10 cellular contexts compared by ENCODE assay signal in genomic region chr2:39099820-39100728, GRCh38. TPM values are rescaled to one million over a fixed set of nuclear protein-coding genes. Genes with fewer than 3 reads are reported as not detected.
DNase-seq lines count a peak whose midpoint lies in the region; ATAC-seq, FAIRE-seq and TF ChIP-seq lines count a peak whose summit lies in the region.
"Had no signal": no experiment of that assay in that cellular context is flagged by ENCODE, and none has a peak within 500 bp of the region (broad histone marks: within the 10 kb centered on the region; RNA-seq: fewer than 3 reads in every experiment).

No MANE protein-coding gene starts in this region.

- H3K4me3 ChIP-seq in A549 (no peak overlapping the region), esophagus muscularis mucosa (no peak overlapping the region)
- H3K4me3 ChIP-seq: upper lobe of right lung had no signal

- DNase-seq in A549 (ENCODE audit: low read depth in 1 of 2, low spot score in 1 of 2) (no peak), WTC11 (ENCODE audit: low spot score) (no peak), erythroblast (lab: John Stamatoyannopoulos, UW) (no peak), Ammon's horn (ENCODE audit: low spot score) (no peak), esophagus muscularis mucosa (ENCODE audit: extremely low spot score) (no peak)
- DNase-seq: caudate nucleus, upper lobe of right lung had no signal

- no peak; a peak in 1 of 6 replicates for ATAC-seq in A549
- peak; percentile 69 for ATAC-seq in GM19023 (IDR thresholded peaks at IDR 0.05; ENCODE audit: unreplicated experiment)
- peak; percentile 53 for ATAC-seq in HG03139 (IDR thresholded peaks at IDR 0.05; ENCODE audit: unreplicated experiment)
- ATAC-seq in WTC11: no peak
- ATAC-seq: upper lobe of right lung had no signal

- H3K9me3 ChIP-seq in A549 (no peaks in the 10 kb centered on the region), esophagus muscularis mucosa (no peaks in the 10 kb centered on the region)
- H3K9me3 ChIP-seq: upper lobe of right lung had no signal

- CTCF ChIA-PET in A549 (lab: Yijun Ruan, JAX): interaction anchor here (1.5 kb wide), 1 partner anchor 24 kb away, joined by 3 read pairs; no protein-coding TSS in a partner anchor
- CTCF ChIA-PET in WTC11 (lab: Charles Lee): no interaction called here

- intact Hi-C loops in esophagus muscularis mucosa (cut with DNase I): no loop called here

- FAIRE-seq in A549 (lab: Jason Lieb, UNC): no peak

- TF ChIP-seq POLR2A in A549 (IDR thresholded peaks at IDR 0.05; ENCODE audit: low read length) (no peak), erythroblast (IDR thresholded peaks at IDR 0.05; ENCODE audit: low read length) (no peak), esophagus muscularis mucosa (IDR thresholded peaks at IDR 0.05; ENCODE audit: low read depth) (no peak)

- peak overlapping the region; percentile 69 for H3K4me3 Mint-ChIP-seq in activated naive CD8-positive, alpha-beta T cell
- H3K4me3 Mint-ChIP-seq in WTC11: no peak overlapping the region

- H3K4me1 Mint-ChIP-seq in activated naive CD8-positive, alpha-beta T cell (ENCODE audit: low read depth): peaks cover 66% of the 10 kb centered on the region
- H3K4me1 Mint-ChIP-seq in WTC11: peaks cover 20% of the 10 kb centered on the region

- H3K36me3 ChIP-seq in esophagus muscularis mucosa: no peaks in the 10 kb centered on the region
- H3K36me3 ChIP-seq: upper lobe of right lung had no signal

- H3K4me2 ChIP-seq in A549: no peak overlapping the region

- H3K27me3 Mint-ChIP-seq in activated naive CD8-positive, alpha-beta T cell: no peaks in the 10 kb centered on the region
- no peaks in the 10 kb centered on the region for H3K27me3 Mint-ChIP-seq in WTC11 (ENCODE audit: low read depth)

- H3K36me3 Mint-ChIP-seq in activated naive CD8-positive, alpha-beta T cell: peaks cover 17% of the 10 kb centered on the region
- no peaks in the 10 kb centered on the region for H3K36me3 Mint-ChIP-seq in WTC11

- H3K27ac ChIP-seq in A549: no peak overlapping the region
- no peak overlapping the region for H3K27ac ChIP-seq in esophagus muscularis mucosa (replicated peaks in 1 of 4)
- H3K27ac ChIP-seq: upper lobe of right lung had no signal

- no peaks in the 10 kb centered on the region for H3K9me3 Mint-ChIP-seq in activated naive CD8-positive, alpha-beta T cell (ENCODE audit: low read depth)
- no peaks in the 10 kb centered on the region for H3K9me3 Mint-ChIP-seq in WTC11

- no peak for TF ChIP-seq CTCF in A549 (IDR thresholded peaks at IDR 0.05)
- TF ChIP-seq CTCF in WTC11 (IDR thresholded peaks at IDR 0.05): no peak
- no peak for TF ChIP-seq CTCF in esophagus muscularis mucosa (IDR thresholded peaks at IDR 0.05)

- no peaks in the 10 kb centered on the region for H3K27me3 ChIP-seq in esophagus muscularis mucosa
- H3K27me3 ChIP-seq: upper lobe of right lung had no signal

- no peak for TF ChIP-seq EP300 in A549 (IDR thresholded peaks at IDR 0.05)
- no peak for TF ChIP-seq EP300 in esophagus muscularis mucosa (IDR thresholded peaks at IDR 0.05)

- TF ChIP-seq RAD21 in A549 (conservative IDR thresholded peaks at IDR 0.05 in 1 of 2, IDR thresholded peaks at IDR 0.05 in 1 of 2): no peak

- POLR2A ChIA-PET in A549 (lab: Yijun Ruan, JAX) (no interaction called here), WTC11 (lab: Charles Lee) (no interaction called here)

- H3K27ac Mint-ChIP-seq in activated naive CD8-positive, alpha-beta T cell: peak overlapping the region; percentile 92
- H3K27ac Mint-ChIP-seq in WTC11: no peak overlapping the region

- WGBS in A549 (ENCODE audit: missing lambda C conversion rate): 81% methylated on average over 7 of the region's 7 CpGs
- WGBS in esophagus muscularis mucosa: 96% methylated on average over 7 of the region's 7 CpGs

- H3K4me1 ChIP-seq in A549 (peaks cover 12% of the 10 kb centered on the region; the same call in 1 of the 3 replicates), esophagus muscularis mucosa (peaks cover 30 to 49% (median 44%) of the 10 kb centered on the region in 4 donors)

TF ChIP-seq in A549, 52 proteins besides CTCF, POLR2A, EP300 and RAD21:
- TF ChIP-seq HDAC2 (IDR thresholded peaks at IDR 0.05): no peak
- no peak for TF ChIP-seq CHD2 (IDR thresholded peaks at IDR 0.05; ENCODE audit: low read length, partially characterized antibody)
- TF ChIP-seq ESRRA (IDR thresholded peaks at IDR 0.05; ENCODE audit: borderline replicate concordance, low read length): no peak
- TF ChIP-seq RCOR1 (IDR thresholded peaks at IDR 0.05; ENCODE audit: low read depth, low read length): no peak
- no peak for TF ChIP-seq NPAS2 (CRISPR knock-in tag; IDR thresholded peaks at IDR 0.05; ENCODE audit: borderline replicate concordance)
- TF ChIP-seq FOSL2 (IDR thresholded peaks at IDR 0.05): no peak
- peak; percentile 47; the same call in 1 of the 2 replicates for TF ChIP-seq FOSL2 (CRISPR knock-in tag; IDR thresholded peaks at IDR 0.05)
- no peak for TF ChIP-seq PBX3 (IDR thresholded peaks at IDR 0.05)

TF ChIP-seq in WTC11, 78 proteins besides CTCF, POLR2A, EP300 and RAD21:
- TF ChIP-seq ZNF423 (CRISPR knock-in tag; IDR thresholded peaks at IDR 0.05): no peak
- TF ChIP-seq ZNF671 (CRISPR knock-in tag; IDR thresholded peaks at IDR 0.05): no peak
- TF ChIP-seq, protein P1, sequence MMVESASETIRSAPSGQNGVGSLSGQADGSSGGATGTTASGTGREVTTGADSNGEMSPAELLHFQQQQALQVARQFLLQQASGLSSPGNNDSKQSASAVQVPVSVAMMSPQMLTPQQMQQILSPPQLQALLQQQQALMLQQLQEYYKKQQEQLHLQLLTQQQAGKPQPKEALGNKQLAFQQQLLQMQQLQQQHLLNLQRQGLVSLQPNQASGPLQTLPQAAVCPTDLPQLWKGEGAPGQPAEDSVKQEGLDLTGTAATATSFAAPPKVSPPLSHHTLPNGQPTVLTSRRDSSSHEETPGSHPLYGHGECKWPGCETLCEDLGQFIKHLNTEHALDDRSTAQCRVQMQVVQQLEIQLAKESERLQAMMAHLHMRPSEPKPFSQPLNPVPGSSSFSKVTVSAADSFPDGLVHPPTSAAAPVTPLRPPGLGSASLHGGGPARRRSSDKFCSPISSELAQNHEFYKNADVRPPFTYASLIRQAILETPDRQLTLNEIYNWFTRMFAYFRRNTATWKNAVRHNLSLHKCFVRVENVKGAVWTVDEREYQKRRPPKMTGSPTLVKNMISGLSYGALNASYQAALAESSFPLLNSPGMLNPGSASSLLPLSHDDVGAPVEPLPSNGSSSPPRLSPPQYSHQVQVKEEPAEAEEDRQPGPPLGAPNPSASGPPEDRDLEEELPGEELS (CRISPR knock-in tag; IDR thresholded peaks at IDR 0.05): no peak

RNA-seq across cellular contexts. Expression of gene SOS1, which starts 20.8 kb away (rescaled TPM):
- polyA plus RNA-seq in A549 (2011; rRNA removed) (45.5 and 48.9 TPM in 2 replicates), A549 (2017; fragmentation: RNase III; extraction: RNeasy Plus Mini Kit Qiagen cat#74134 plus additional on column Dnase treatment) (17.0 to 19.6 TPM (median 19.5 TPM) in 3 replicates)
- 6.8 and 8.2 TPM in 2 replicates for polyA plus RNA-seq in A549 (2012; cell fraction: cytosol; rRNA removed)
- polyA plus RNA-seq in A549 (2012; cell fraction: nucleus; rRNA removed): 9.4 and 10.6 TPM in 2 replicates
- 24.3 and 37.8 TPM in 2 replicates for polyA minus RNA-seq in A549 (2011; rRNA and poly(A)+ RNA removed)
- total RNA-seq in WTC11 (2021) (28.4 to 33.9 TPM (median 28.7 TPM) in 3 replicates), esophagus muscularis mucosa (10 to 100 TPM; 33.3 to 48.6 (median 35.7) TPM)

Comparison
In these comparisons a context has a peak if more than half of its experiments do, and no peak if none do; other contexts are left out.
1. ATAC-seq: peak in GM19023 (single experiment) and HG03139 (single experiment); none in A549 (0 of 2) and WTC11 (single experiment).